Comparison of ENCODE assay signal across 15 cellular contexts in genomic region chr13:72314210-72314609, GRCh38.
DNase-seq lines count a peak whose midpoint lies in the region; ATAC-seq and TF ChIP-seq lines count a peak whose summit lies in the region.
"Had no signal": no experiment of that assay in that cellular context is flagged by ENCODE, and none has a peak within 500 bp of the region (broad histone marks: within the 10 kb centered on the region; RNA-seq: fewer than 3 reads in every experiment).

No MANE protein-coding gene starts in this region.

- H3K4me3 ChIP-seq in A673 (ENCODE audit: low read depth, low read length, poor library complexity, severe bottlenecking) (no peak overlapping the region), lower lobe of right lung (no peak overlapping the region)
- no peak overlapping the region for H3K4me3 ChIP-seq in effector memory CD4-positive, alpha-beta T cell (ENCODE audit: insufficient read depth, low read depth, low read length, poor library complexity, severe bottlenecking)
- H3K4me3 ChIP-seq: BLaER1, GM23248 had no signal

- no peak for ATAC-seq in lower lobe of right lung

- POLR2A ChIA-PET in A673 (lab: Charles Lee; ENCODE audit: low non-redundant PET) = no interaction called here

- H3K36me3 ChIP-seq in A673 (ENCODE audit: insufficient read depth, low read length, poor library complexity, severe bottlenecking) (no peaks in the 10 kb centered on the region), lower lobe of right lung (no peaks in the 10 kb centered on the region)
- no peaks in the 10 kb centered on the region for H3K36me3 ChIP-seq in effector memory CD4-positive, alpha-beta T cell (ENCODE audit: control insufficient read depth, insufficient read depth, low read length)
- H3K36me3 ChIP-seq: BLaER1 had no signal

- intact Hi-C loops in A673 (cut with micrococcal nuclease; ENCODE audit: unreplicated experiment) (no loop called here), lower lobe of right lung (cut with DNase I) (no loop called here)

- DNase-seq in A673 (ENCODE audit: low spot score) (peak; percentile 1), G401 (ENCODE audit: low spot score) (peak; percentile 35), cerebellar cortex (ENCODE audit: low spot score) (peak; percentile 25), islet precursor cell (peak; percentile 53), nucleus accumbens (lab: John Stamatoyannopoulos, UW) (no peak), lower lobe of right lung (no peak)
- no peak for DNase-seq in effector memory CD4-positive, alpha-beta T cell
- DNase-seq: ACHN; CD4-positive, alpha-beta memory T cell; DMS53; DND-41; EL; GM23248; HCEC 1CT had no signal

- in situ Hi-C loops in G401 (cut with HindIII; ENCODE audit: low sequenced_read_pairs) = no loop called here

- H3K4me1 ChIP-seq in A673 (ENCODE audit: insufficient read depth, low read length, poor library complexity, severe bottlenecking) = no peaks in the 10 kb centered on the region
- no peaks in the 10 kb centered on the region for H3K4me1 ChIP-seq in effector memory CD4-positive, alpha-beta T cell (ENCODE audit: control insufficient read depth, insufficient read depth, low read length, poor library complexity, severe bottlenecking)
- H3K4me1 ChIP-seq in lower lobe of right lung = no peaks in the 10 kb centered on the region
- H3K4me1 ChIP-seq: BLaER1 had no signal

- H3K9me3 ChIP-seq in A673 (ENCODE audit: low read depth, low read length, poor library complexity, severe bottlenecking) (no peaks in the 10 kb centered on the region), lower lobe of right lung (no peaks in the 10 kb centered on the region)
- H3K9me3 ChIP-seq in effector memory CD4-positive, alpha-beta T cell (ENCODE audit: control insufficient read depth, low read length) = no peaks in the 10 kb centered on the region
- H3K9me3 ChIP-seq: BLaER1 had no signal

- no peak overlapping the region for H3K27ac ChIP-seq in A673 (ENCODE audit: low read depth, low read length, poor library complexity, severe bottlenecking)
- H3K27ac ChIP-seq in effector memory CD4-positive, alpha-beta T cell (ENCODE audit: insufficient read depth, low read length, poor library complexity, severe bottlenecking) = no peak overlapping the region
- H3K27ac ChIP-seq in lower lobe of right lung = no peak overlapping the region
- H3K27ac ChIP-seq: BLaER1, GM23248 had no signal

- BruUV-seq in A673 (replicated peaks; lab: Mats Ljungman, UMichigan) = no TSS peak

- TF ChIP-seq CTCF in A673 (conservative IDR thresholded peaks at IDR 0.05; ENCODE audit: low read depth, low read length) = no peak
- TF ChIP-seq CTCF in lower lobe of right lung (IDR thresholded peaks at IDR 0.05) = no peak

- H3K27me3 ChIP-seq in A673 (replicated peaks; ENCODE audit: insufficient read depth, low read depth, low read length, poor library complexity) = peaks cover 87% of the 10 kb centered on the region
- no peaks in the 10 kb centered on the region for H3K27me3 ChIP-seq in effector memory CD4-positive, alpha-beta T cell (replicated peaks; ENCODE audit: control insufficient read depth, insufficient read depth, low read length, poor library complexity, severe bottlenecking)
- no peaks in the 10 kb centered on the region for H3K27me3 ChIP-seq in lower lobe of right lung (ENCODE audit: low read depth)
- H3K27me3 ChIP-seq: BLaER1 had no signal

- CTCF ChIA-PET in A673 (lab: Charles Lee) = no interaction called here

Comparison
In these comparisons a context has a peak if more than half of its experiments do, and no peak if none do; other contexts are left out.
1. DNase-seq: peak in A673 (single experiment), G401 (single experiment), cerebellar cortex (single experiment) and islet precursor cell (single experiment); none in effector memory CD4-positive, alpha-beta T cell (0 of 3), nucleus accumbens (0 of 56) and lower lobe of right lung (single experiment).